In the genomic region with DNA sequence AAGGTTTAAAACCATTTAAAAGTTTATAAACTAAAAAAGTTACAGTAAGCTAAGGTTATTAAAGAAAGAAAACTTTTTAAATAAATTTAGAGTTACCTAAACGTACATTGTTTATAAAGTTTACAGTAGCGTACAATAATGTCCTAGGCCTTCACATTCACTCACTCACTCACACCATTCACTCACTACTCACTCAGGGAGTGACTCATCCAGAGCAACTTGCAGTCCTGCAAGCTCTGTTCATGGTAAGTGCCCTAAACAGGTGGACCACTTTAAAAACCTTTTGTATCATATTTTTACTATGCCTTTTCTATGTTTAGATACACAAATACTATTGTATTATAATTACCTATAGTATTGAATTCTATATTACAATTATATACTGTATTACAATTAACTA, we compare ENCODE assay signal across 1 cellular context.
TF ChIP-seq lines count a peak whose summit lies in the region.

No MANE protein-coding gene starts in this region.

TF ChIP-seq in endothelial cell of umbilical vein, 7 proteins besides CTCF, POLR2A, EP300 and RAD21:
- TF ChIP-seq FOS (IDR thresholded peaks at IDR 0.05; ENCODE audit: borderline replicate concordance, insufficient read depth, low read length) (peak; percentile 25), EZH2 (IDR thresholded peaks at IDR 0.05; ENCODE audit: borderline replicate concordance, low read depth, low read length, severe bottlenecking) (no peak), GATA2 (IDR thresholded peaks at IDR 0.05; ENCODE audit: insufficient read depth, insufficient read length, low read depth, low read length) (no peak)
